ENCODE assay signal across 18 cellular contexts in the genomic region with DNA sequence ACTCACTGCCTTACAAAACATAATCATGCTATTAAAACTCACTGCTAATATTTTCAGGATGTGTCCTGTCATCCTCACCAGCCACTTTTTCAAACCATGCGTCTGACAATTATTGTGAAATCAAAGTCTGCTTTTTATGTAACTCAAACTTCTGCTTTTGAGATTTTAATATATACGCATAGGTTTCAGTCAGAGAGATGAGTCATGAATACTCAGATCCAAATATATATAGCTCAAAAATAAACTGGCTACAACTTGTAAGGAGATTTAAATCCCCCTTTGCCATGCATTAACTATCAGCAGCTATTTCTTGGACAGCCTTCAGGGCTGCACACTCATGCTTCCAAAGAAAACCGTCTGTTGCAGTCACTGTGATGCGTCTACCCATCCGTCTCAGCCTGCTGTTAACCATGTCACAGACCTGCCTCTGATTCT. TPM values are rescaled to one million over a fixed set of nuclear protein-coding genes. Genes with fewer than 3 reads are reported as not detected.
A peak's percentile ranks its signal among the peaks of the same experiment; 100 is the strongest.
DNase-seq lines count a peak whose midpoint lies in the region; ATAC-seq and TF ChIP-seq lines count a peak whose summit lies in the region.
"Had no signal": no experiment of that assay in that cellular context is flagged by ENCODE, and none has a peak within 500 bp of the region (broad histone marks: within the 10 kb centered on the region; RNA-seq: fewer than 3 reads in every experiment).

No MANE protein-coding gene starts in this region.

- peaks cover 5% of the 10 kb centered on the region for H3K4me1 Mint-ChIP-seq in WTC11
- no peaks in the 10 kb centered on the region for H3K4me1 Mint-ChIP-seq in type B pancreatic cell (ENCODE audit: unreplicated experiment)
- no peaks in the 10 kb centered on the region for H3K4me1 Mint-ChIP-seq in glutamatergic neuron (ENCODE audit: low read depth, unreplicated experiment)
- H3K4me1 Mint-ChIP-seq: neural crest cell had no signal

- H3K36me3 Mint-ChIP-seq in WTC11 (peaks cover 12% of the 10 kb centered on the region), type B pancreatic cell (no peaks in the 10 kb centered on the region), glutamatergic neuron (ENCODE audit: unreplicated experiment) (no peaks in the 10 kb centered on the region)
- H3K36me3 Mint-ChIP-seq: CD8-positive, alpha-beta T cell had no signal

- POLR2A ChIA-PET in WTC11 (lab: Charles Lee): no interaction called here

- H3K9me3 ChIP-seq in prostate gland: no peaks in the 10 kb centered on the region
- H3K9me3 ChIP-seq: uterus had no signal

- no peaks in the 10 kb centered on the region for H3K27me3 ChIP-seq in prostate gland (replicated peaks; ENCODE audit: insufficient read depth)
- H3K27me3 ChIP-seq: uterus had no signal

- WGBS in prostate gland: 42% methylated on average over 5 of the region's 5 CpGs

- H3K4me1 ChIP-seq in prostate gland (replicated peaks): no peaks in the 10 kb centered on the region
- H3K4me1 ChIP-seq: uterus had no signal

- no peak for TF ChIP-seq POLR2A in prostate gland (IDR thresholded peaks at IDR 0.05)

- H3K27ac Mint-ChIP-seq in WTC11 (peak overlapping the region; percentile 79; the same call in 1 of the 2 replicates), type B pancreatic cell (no peak overlapping the region), glutamatergic neuron (ENCODE audit: unreplicated experiment) (no peak overlapping the region)
- H3K27ac Mint-ChIP-seq: CD8-positive, alpha-beta T cell had no signal

- peak; percentile 89 to 93 for DNase-seq in AML-193 (lab: John Stamatoyannopoulos, UW)
- peak; percentile 95 for DNase-seq in MV-4-11 (lab: John Stamatoyannopoulos, UW)
- no peak for DNase-seq in WTC11 (ENCODE audit: low spot score)
- DNase-seq in medulla oblongata (ENCODE audit: extremely low spot score): peak; percentile 30
- no peak for DNase-seq in type B pancreatic cell (ENCODE audit: extremely low spot score, unreplicated experiment)
- DNase-seq in posterior vena cava (ENCODE audit: low spot score): no peak
- no peak for DNase-seq in prostate gland (ENCODE audit: low spot score)
- no peak for DNase-seq in glutamatergic neuron
- DNase-seq: activated effector memory CD4-positive, alpha-beta T cell treated with Interleukin-2 at 50 U/mL for 16 hours; CD8-positive, alpha-beta T cell; effector CD4-positive, alpha-beta T cell; mesendoderm; NCI-H1092 treated with DMSO at 0.1 percent for 48 hours; NCI-H748 treated with DMSO at 0.1 percent for 48 hours; stimulated activated naive CD8-positive, alpha-beta T cell treated with anti-CD3 and anti-CD28 coated beads, Interleukin-15, Interleukin-2, amounts not matched to agents 100 U/mL and 50 U/mL, for 24 hours; uterus had no signal

- H3K9me3 Mint-ChIP-seq in WTC11: peaks cover 16% of the 10 kb centered on the region
- no peaks in the 10 kb centered on the region for H3K9me3 Mint-ChIP-seq in type B pancreatic cell
- no peaks in the 10 kb centered on the region for H3K9me3 Mint-ChIP-seq in glutamatergic neuron (ENCODE audit: unreplicated experiment)
- H3K9me3 Mint-ChIP-seq: CD8-positive, alpha-beta T cell; neural crest cell had no signal

- no peak overlapping the region for H3K27ac ChIP-seq in prostate gland
- H3K27ac ChIP-seq: uterus had no signal

- intact Hi-C loops in posterior vena cava (cut with DNase I) (no loop called here), prostate gland (cut with DNase I) (no loop called here)

- ATAC-seq in WTC11: no peak
- ATAC-seq: CD8-positive, alpha-beta T cell; stimulated activated naive CD8-positive, alpha-beta T cell treated with anti-CD3 and anti-CD28 coated beads, Interleukin-15, Interleukin-2, amounts not matched to agents 100 U/mL and 50 U/mL, for 24 hours had no signal

- H3K4me3 ChIP-seq in prostate gland: no peak overlapping the region
- H3K4me3 ChIP-seq: uterus had no signal

- CTCF ChIA-PET in WTC11 (lab: Charles Lee): interaction anchor here (0.7 to 1.2 kb wide), 2 partner anchors 12 to 345 kb away, joined by 8 to 9 read pairs; no protein-coding TSS in a partner anchor

- H3K27me3 Mint-ChIP-seq in WTC11 (ENCODE audit: low read depth) (no peaks in the 10 kb centered on the region), type B pancreatic cell (no peaks in the 10 kb centered on the region), glutamatergic neuron (ENCODE audit: unreplicated experiment) (no peaks in the 10 kb centered on the region)

- H3K4me3 Mint-ChIP-seq in WTC11 (no peak overlapping the region), type B pancreatic cell (no peak overlapping the region), glutamatergic neuron (ENCODE audit: unreplicated experiment) (no peak overlapping the region)
- H3K4me3 Mint-ChIP-seq: CD8-positive, alpha-beta T cell; neural crest cell had no signal

- no peaks in the 10 kb centered on the region for H3K36me3 ChIP-seq in prostate gland
- H3K36me3 ChIP-seq: uterus had no signal

- TF ChIP-seq CTCF in WTC11 (IDR thresholded peaks at IDR 0.05) (no peak), type B pancreatic cell (conservative IDR thresholded peaks at IDR 0.05) (no peak), prostate gland (IDR thresholded peaks at IDR 0.05) (no peak), glutamatergic neuron (IDR thresholded peaks at IDR 0.05; ENCODE audit: partially characterized antibody, unreplicated experiment) (no peak)

TF ChIP-seq in WTC11, 78 proteins besides CTCF, POLR2A, EP300 and RAD21 (continues in another document):
- TF ChIP-seq, protein P1, sequence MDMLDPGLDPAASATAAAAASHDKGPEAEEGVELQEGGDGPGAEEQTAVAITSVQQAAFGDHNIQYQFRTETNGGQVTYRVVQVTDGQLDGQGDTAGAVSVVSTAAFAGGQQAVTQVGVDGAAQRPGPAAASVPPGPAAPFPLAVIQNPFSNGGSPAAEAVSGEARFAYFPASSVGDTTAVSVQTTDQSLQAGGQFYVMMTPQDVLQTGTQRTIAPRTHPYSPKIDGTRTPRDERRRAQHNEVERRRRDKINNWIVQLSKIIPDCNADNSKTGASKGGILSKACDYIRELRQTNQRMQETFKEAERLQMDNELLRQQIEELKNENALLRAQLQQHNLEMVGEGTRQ (CRISPR knock-in tag; IDR thresholded peaks at IDR 0.05): no peak
- TF ChIP-seq, protein P2, sequence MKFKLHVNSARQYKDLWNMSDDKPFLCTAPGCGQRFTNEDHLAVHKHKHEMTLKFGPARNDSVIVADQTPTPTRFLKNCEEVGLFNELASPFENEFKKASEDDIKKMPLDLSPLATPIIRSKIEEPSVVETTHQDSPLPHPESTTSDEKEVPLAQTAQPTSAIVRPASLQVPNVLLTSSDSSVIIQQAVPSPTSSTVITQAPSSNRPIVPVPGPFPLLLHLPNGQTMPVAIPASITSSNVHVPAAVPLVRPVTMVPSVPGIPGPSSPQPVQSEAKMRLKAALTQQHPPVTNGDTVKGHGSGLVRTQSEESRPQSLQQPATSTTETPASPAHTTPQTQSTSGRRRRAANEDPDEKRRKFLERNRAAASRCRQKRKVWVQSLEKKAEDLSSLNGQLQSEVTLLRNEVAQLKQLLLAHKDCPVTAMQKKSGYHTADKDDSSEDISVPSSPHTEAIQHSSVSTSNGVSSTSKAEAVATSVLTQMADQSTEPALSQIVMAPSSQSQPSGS (CRISPR knock-in tag; IDR thresholded peaks at IDR 0.05; ENCODE audit: borderline replicate concordance, low read depth): no peak
- no peak for TF ChIP-seq ZNF263 (CRISPR knock-in tag; IDR thresholded peaks at IDR 0.05; ENCODE audit: low read depth)
- TF ChIP-seq, protein P3, sequence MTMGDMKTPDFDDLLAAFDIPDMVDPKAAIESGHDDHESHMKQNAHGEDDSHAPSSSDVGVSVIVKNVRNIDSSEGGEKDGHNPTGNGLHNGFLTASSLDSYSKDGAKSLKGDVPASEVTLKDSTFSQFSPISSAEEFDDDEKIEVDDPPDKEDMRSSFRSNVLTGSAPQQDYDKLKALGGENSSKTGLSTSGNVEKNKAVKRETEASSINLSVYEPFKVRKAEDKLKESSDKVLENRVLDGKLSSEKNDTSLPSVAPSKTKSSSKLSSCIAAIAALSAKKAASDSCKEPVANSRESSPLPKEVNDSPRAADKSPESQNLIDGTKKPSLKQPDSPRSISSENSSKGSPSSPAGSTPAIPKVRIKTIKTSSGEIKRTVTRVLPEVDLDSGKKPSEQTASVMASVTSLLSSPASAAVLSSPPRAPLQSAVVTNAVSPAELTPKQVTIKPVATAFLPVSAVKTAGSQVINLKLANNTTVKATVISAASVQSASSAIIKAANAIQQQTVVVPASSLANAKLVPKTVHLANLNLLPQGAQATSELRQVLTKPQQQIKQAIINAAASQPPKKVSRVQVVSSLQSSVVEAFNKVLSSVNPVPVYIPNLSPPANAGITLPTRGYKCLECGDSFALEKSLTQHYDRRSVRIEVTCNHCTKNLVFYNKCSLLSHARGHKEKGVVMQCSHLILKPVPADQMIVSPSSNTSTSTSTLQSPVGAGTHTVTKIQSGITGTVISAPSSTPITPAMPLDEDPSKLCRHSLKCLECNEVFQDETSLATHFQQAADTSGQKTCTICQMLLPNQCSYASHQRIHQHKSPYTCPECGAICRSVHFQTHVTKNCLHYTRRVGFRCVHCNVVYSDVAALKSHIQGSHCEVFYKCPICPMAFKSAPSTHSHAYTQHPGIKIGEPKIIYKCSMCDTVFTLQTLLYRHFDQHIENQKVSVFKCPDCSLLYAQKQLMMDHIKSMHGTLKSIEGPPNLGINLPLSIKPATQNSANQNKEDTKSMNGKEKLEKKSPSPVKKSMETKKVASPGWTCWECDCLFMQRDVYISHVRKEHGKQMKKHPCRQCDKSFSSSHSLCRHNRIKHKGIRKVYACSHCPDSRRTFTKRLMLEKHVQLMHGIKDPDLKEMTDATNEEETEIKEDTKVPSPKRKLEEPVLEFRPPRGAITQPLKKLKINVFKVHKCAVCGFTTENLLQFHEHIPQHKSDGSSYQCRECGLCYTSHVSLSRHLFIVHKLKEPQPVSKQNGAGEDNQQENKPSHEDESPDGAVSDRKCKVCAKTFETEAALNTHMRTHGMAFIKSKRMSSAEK (CRISPR knock-in tag; IDR thresholded peaks at IDR 0.05; ENCODE audit: borderline replicate concordance): no peak
- no peak for TF ChIP-seq JAZF1 (CRISPR knock-in tag; IDR thresholded peaks at IDR 0.05)
- TF ChIP-seq RELA (CRISPR knock-in tag; IDR thresholded peaks at IDR 0.05; ENCODE audit: borderline replicate concordance): no peak

RNA-seq across cellular contexts. Expression of a gene that starts 34.0 kb away (rescaled TPM):
- total RNA-seq in WTC11 (2021): not detected in 3 replicates
- total RNA-seq in type B pancreatic cell (ENCODE audit: low replicate concordance): 5.6 and 15.1 TPM in 2 replicates
- total RNA-seq in posterior vena cava: 1 to 10 TPM; 3.9 to 6.9 TPM
- 1 to 10 TPM; 1.3 to 1.9 TPM for total RNA-seq in prostate gland
- 2.6 TPM for total RNA-seq in glutamatergic neuron (ENCODE audit: unreplicated experiment)
- total RNA-seq: CD8-positive, alpha-beta T cell; neural crest cell; T-helper 2 cell treated with Interferon-gamma antibody and Interleukin-4, amounts not matched to agents 100 ng/mL and 5 ng/mL, for 36 hours had no signal

Comparison
In these comparisons a context has a peak if more than half of its experiments do, and no peak if none do; other contexts are left out.
1. DNase-seq: peak in AML-193 (2 of 2), MV-4-11 (single experiment) and medulla oblongata (single experiment); none in WTC11 (single experiment), type B pancreatic cell (single experiment), posterior vena cava (single experiment), prostate gland (single experiment) and glutamatergic neuron (single experiment).